22 cellular contexts compared by ENCODE assay signal in genomic region chr12:110686294-110686903, GRCh38. TPM values are rescaled to one million over a fixed set of nuclear protein-coding genes. Genes with fewer than 3 reads are reported as not detected.
DNase-seq lines count a peak whose midpoint lies in the region; ATAC-seq, FAIRE-seq and TF ChIP-seq lines count a peak whose summit lies in the region.
"Had no signal": no experiment of that assay in that cellular context is flagged by ENCODE, and none has a peak within 500 bp of the region (broad histone marks: within the 10 kb centered on the region; RNA-seq: fewer than 3 reads in every experiment).

No MANE protein-coding gene starts in this region.

- H3K27ac ChIP-seq in SU-DHL-6 (ENCODE audit: low read depth, low read length): 0 out of 2 replicates have a peak overlapping the region, but pooled peaks have one; percentile 5
- H3K27ac ChIP-seq: C4-2B, epithelial cell of prostate, gastrocnemius medialis, transverse colon had no signal

- H3K4me3 ChIP-seq in SU-DHL-6 (ENCODE audit: insufficient read depth, low read length, poor library complexity, severe bottlenecking): no peak overlapping the region
- H3K4me3 ChIP-seq: gastrocnemius medialis, transverse colon had no signal

- peaks cover 8% of the 10 kb centered on the region for H3F3A ChIP-seq in SU-DHL-6 (ENCODE audit: insufficient read depth)

- H3K36me3 Mint-ChIP-seq in activated CD4-positive, alpha-beta T cell treated with anti-CD3 and anti-CD28 coated beads, Interleukin-2, amount 10 ng/mL, durations not matched to agents 24 days and 14 days (ENCODE audit: low read depth): peaks cover 42% of the 10 kb centered on the region
- H3K36me3 Mint-ChIP-seq in immature natural killer cell: peaks cover 15 to 24% (median 16%) of the 10 kb centered on the region in 3 donors
- peaks cover 68 to 79% of the 10 kb centered on the region in 2 donors for H3K36me3 Mint-ChIP-seq in stimulated activated naive B cell treated with anti-CD40 and anti-IgM and Interleukin-4, amounts not matched to agents 10 μg/mL and 1 μg/mL and 100 μg/mL, for 72 hours

- no peaks in the 10 kb centered on the region for H3K9me2 ChIP-seq in SU-DHL-6 (replicated peaks; ENCODE audit: insufficient read depth, low read length)

- H3K27ac Mint-ChIP-seq in activated CD4-positive, alpha-beta T cell treated with anti-CD3 and anti-CD28 coated beads, Interleukin-2, amount 10 ng/mL, durations not matched to agents 24 days and 14 days: no peak overlapping the region
- H3K27ac Mint-ChIP-seq in immature natural killer cell: peak overlapping the region in 2 of 6 donors; percentile 62 to 78
- H3K27ac Mint-ChIP-seq in stimulated activated naive B cell treated with anti-CD40 and anti-IgM and Interleukin-4, amounts not matched to agents 10 μg/mL and 1 μg/mL and 100 μg/mL, for 72 hours: peak overlapping the region; percentile 89
- H3K27ac Mint-ChIP-seq: activated CD4-positive, alpha-beta T cell treated with anti-CD3 and anti-CD28 coated beads for 36 hours; progenitor cell of endocrine pancreas had no signal

- peak overlapping the region; percentile 83 for H3K4me3 Mint-ChIP-seq in activated CD4-positive, alpha-beta T cell treated with anti-CD3 and anti-CD28 coated beads, Interleukin-2, amount 10 ng/mL, durations not matched to agents 24 days and 14 days
- H3K4me3 Mint-ChIP-seq in immature natural killer cell: peak overlapping the region; percentile 82 to 88 (median 83)
- H3K4me3 Mint-ChIP-seq in stimulated activated naive B cell treated with anti-CD40 and anti-IgM and Interleukin-4, amounts not matched to agents 10 μg/mL and 1 μg/mL and 100 μg/mL, for 72 hours: peak overlapping the region; percentile 90 to 95
- H3K4me3 Mint-ChIP-seq: activated CD4-positive, alpha-beta T cell treated with anti-CD3 and anti-CD28 coated beads for 36 hours had no signal

- POLR2A ChIA-PET in HEK293T (lab: Yijun Ruan, JAX): no interaction called here

- no peak for TF ChIP-seq CTCF in SU-DHL-6 (IDR thresholded peaks at IDR 0.05; ENCODE audit: insufficient read depth, low read length, poor library complexity, severe bottlenecking)

- H3K9me3 ChIP-seq in SU-DHL-6 (ENCODE audit: insufficient read depth, low read length): no peaks in the 10 kb centered on the region
- H3K9me3 ChIP-seq: gastrocnemius medialis, transverse colon had no signal

- no peaks in the 10 kb centered on the region for H4K20me1 ChIP-seq in SU-DHL-6 (ENCODE audit: low read depth, low read length)

- CTCF ChIA-PET in HEK293T (lab: Yijun Ruan, JAX): no interaction called here

- H3K4me1 Mint-ChIP-seq in activated CD4-positive, alpha-beta T cell treated with anti-CD3 and anti-CD28 coated beads, Interleukin-2, amount 10 ng/mL, durations not matched to agents 24 days and 14 days: peaks cover 44% of the 10 kb centered on the region
- peaks cover 33 to 67% of the 10 kb centered on the region in 2 donors for H3K4me1 Mint-ChIP-seq in immature natural killer cell
- peaks cover 42 to 80% of the 10 kb centered on the region in 2 donors for H3K4me1 Mint-ChIP-seq in stimulated activated naive B cell treated with anti-CD40 and anti-IgM and Interleukin-4, amounts not matched to agents 10 μg/mL and 1 μg/mL and 100 μg/mL, for 72 hours

- no peaks in the 10 kb centered on the region for H3K36me3 ChIP-seq in SU-DHL-6 (ENCODE audit: low read length)
- H3K36me3 ChIP-seq: gastrocnemius medialis, transverse colon had no signal

- peak overlapping the region; percentile 66 for H3K9ac ChIP-seq in SU-DHL-6 (ENCODE audit: low read length)

- intact Hi-C loops in activated CD4-positive, alpha-beta T cell treated with anti-CD3 and anti-CD28 coated beads, Interleukin-2, amount 10 ng/mL, durations not matched to agents 24 days and 14 days (cut with micrococcal nuclease): no loop called here

- H2AFZ ChIP-seq in SU-DHL-6 (ENCODE audit: low read depth, low read length, severe bottlenecking): no peak overlapping the region

- no peaks in the 10 kb centered on the region for H3K9me3 Mint-ChIP-seq in activated CD4-positive, alpha-beta T cell treated with anti-CD3 and anti-CD28 coated beads, Interleukin-2, amount 10 ng/mL, durations not matched to agents 24 days and 14 days
- no peaks in the 10 kb centered on the region for H3K9me3 Mint-ChIP-seq in immature natural killer cell
- no peaks in the 10 kb centered on the region for H3K9me3 Mint-ChIP-seq in stimulated activated naive B cell treated with anti-CD40 and anti-IgM and Interleukin-4, amounts not matched to agents 10 μg/mL and 1 μg/mL and 100 μg/mL, for 72 hours
- H3K9me3 Mint-ChIP-seq: activated naive CD4-positive, alpha-beta T cell treated with anti-CD3 and anti-CD28 coated beads, Interleukin-2, amount 50 U/mL, for 24 hours; dendritic cell treated with granulocyte-macrophage colony-stimulating factor and Interleukin-4, amounts not matched to agents 40 ng/mL and 50 ng/mL, for 4 days had no signal

- DNase-seq in activated CD4-positive, alpha-beta T cell treated with anti-CD3 and anti-CD28 coated beads, Interleukin-2, amount 10 ng/mL, durations not matched to agents 24 days and 14 days: no peak
- no peak for DNase-seq in activated CD4-positive, alpha-beta T cell treated with anti-CD3 and anti-CD28 coated beads, Interleukin-2, amount 50 U/mL, for 1 hour
- DNase-seq in immature natural killer cell (no peak), HTR-8/SVneo (ENCODE audit: insufficient read length, low spot score) (no peak), HEK293T (ENCODE audit: extremely low spot score) (no peak), NCI-H748 treated with DMSO at 0.1 percent for 48 hours (lab: John Stamatoyannopoulos, UW) (no peak)
- no peak for DNase-seq in stimulated activated naive B cell treated with anti-CD40 and anti-IgM and Interleukin-4, amounts not matched to agents 10 μg/mL and 1 μg/mL and 100 μg/mL, for 72 hours
- DNase-seq: activated CD4-positive, alpha-beta T cell treated with anti-CD3 and anti-CD28 coated beads for 36 hours; DMS53; gastrocnemius medialis; NCI-H2029; NCI-H510A; SHP77; transverse colon had no signal

- no peak for FAIRE-seq in HTR-8/SVneo (lab: Jason Lieb, UNC)

- H3K27me3 Mint-ChIP-seq in activated CD4-positive, alpha-beta T cell treated with anti-CD3 and anti-CD28 coated beads, Interleukin-2, amount 10 ng/mL, durations not matched to agents 24 days and 14 days: peaks cover 5% of the 10 kb centered on the region
- peaks cover 2 to 6% (median 3%) of the 10 kb centered on the region in 3 donors for H3K27me3 Mint-ChIP-seq in immature natural killer cell (ENCODE audit: low read depth in 3 of 3)
- no peaks in the 10 kb centered on the region for H3K27me3 Mint-ChIP-seq in stimulated activated naive B cell treated with anti-CD40 and anti-IgM and Interleukin-4, amounts not matched to agents 10 μg/mL and 1 μg/mL and 100 μg/mL, for 72 hours
- H3K27me3 Mint-ChIP-seq: activated CD4-positive, alpha-beta T cell treated with anti-CD3 and anti-CD28 coated beads for 36 hours; activated naive CD4-positive, alpha-beta T cell treated with anti-CD3 and anti-CD28 coated beads, Interleukin-2, amount 50 U/mL, for 24 hours; dendritic cell treated with granulocyte-macrophage colony-stimulating factor and Interleukin-4, amounts not matched to agents 40 ng/mL and 50 ng/mL, for 4 days had no signal

- no peaks in the 10 kb centered on the region for H3K27me3 ChIP-seq in SU-DHL-6 (ENCODE audit: low read length)

- ATAC-seq in stimulated activated naive B cell treated with anti-CD40 and anti-IgM and Interleukin-4, amounts not matched to agents 10 μg/mL and 1 μg/mL and 100 μg/mL, for 72 hours (replicated peaks): peak in 1 of 2 donors; percentile 8
- ATAC-seq: activated CD4-positive, alpha-beta T cell treated with anti-CD3 and anti-CD28 coated beads for 36 hours; gastrocnemius medialis; left lobe of liver had no signal

- H3K4me2 ChIP-seq in SU-DHL-6 (ENCODE audit: low read depth, low read length, poor library complexity, severe bottlenecking): peak overlapping the region; percentile 79

- H3K79me2 ChIP-seq in SU-DHL-6 (ENCODE audit: insufficient read depth, low read length): peaks cover 13% of the 10 kb centered on the region; the same call in 1 of the 2 replicates

TF ChIP-seq in HEK293T, 16 proteins besides CTCF, POLR2A, EP300 and RAD21:
- TF ChIP-seq NFRKB (IDR thresholded peaks at IDR 0.05): no peak
- TF ChIP-seq TARDBP (IDR thresholded peaks at IDR 0.05): no peak
- TF ChIP-seq SUZ12 (IDR thresholded peaks at IDR 0.05): no peak
- TF ChIP-seq FOXK2 (IDR thresholded peaks at IDR 0.05): no peak
- TF ChIP-seq L3MBTL2 (conservative IDR thresholded peaks at IDR 0.05): no peak
- TF ChIP-seq ZNF384 (IDR thresholded peaks at IDR 0.05): no peak
- TF ChIP-seq LEF1 (IDR thresholded peaks at IDR 0.05; ENCODE audit: borderline replicate concordance): no peak
- no peak for TF ChIP-seq PKNOX1 (IDR thresholded peaks at IDR 0.05)
- TF ChIP-seq FOXA1 (IDR thresholded peaks at IDR 0.05): no peak
- no peak for TF ChIP-seq BHLHE40 (IDR thresholded peaks at IDR 0.05; ENCODE audit: borderline replicate concordance)
- TF ChIP-seq HDGF (IDR thresholded peaks at IDR 0.05; ENCODE audit: borderline replicate concordance): no peak
- TF ChIP-seq CTBP1 (IDR thresholded peaks at IDR 0.05; ENCODE audit: borderline replicate concordance): no peak
- TF ChIP-seq SP1 (IDR thresholded peaks at IDR 0.05): no peak
- no peak for TF ChIP-seq ARNT (IDR thresholded peaks at IDR 0.05)
- no peak for TF ChIP-seq ELF4 (IDR thresholded peaks at IDR 0.05)
- no peak for TF ChIP-seq FOXM1 (IDR thresholded peaks at IDR 0.05; ENCODE audit: borderline replicate concordance)

RNA-seq across cellular contexts. Expression of gene HVCN1, which starts 2.5 kb away (rescaled TPM):
- 17.9 and 18.0 TPM in 2 replicates for total RNA-seq in activated CD4-positive, alpha-beta T cell treated with anti-CD3 and anti-CD28 coated beads, Interleukin-2, amount 10 ng/mL, durations not matched to agents 24 days and 14 days
- 10 to 100 TPM; 28.8 to 54.0 (median 33.3) TPM for polyA plus RNA-seq in immature natural killer cell
- total RNA-seq: MCF 10A had no signal

RNA-seq across cellular contexts. Expression of gene PPP1CC, which starts 56.3 kb away (rescaled TPM):
- 459 and 489 TPM in 2 replicates for total RNA-seq in activated CD4-positive, alpha-beta T cell treated with anti-CD3 and anti-CD28 coated beads, Interleukin-2, amount 10 ng/mL, durations not matched to agents 24 days and 14 days
- 100 to 1,000 TPM in 1 of 3 donors, 10 to 100 TPM in 2; 74.3 to 116 (median 89.8) TPM for polyA plus RNA-seq in immature natural killer cell
